19 cellular contexts compared by ENCODE assay signal in the genomic region with DNA sequence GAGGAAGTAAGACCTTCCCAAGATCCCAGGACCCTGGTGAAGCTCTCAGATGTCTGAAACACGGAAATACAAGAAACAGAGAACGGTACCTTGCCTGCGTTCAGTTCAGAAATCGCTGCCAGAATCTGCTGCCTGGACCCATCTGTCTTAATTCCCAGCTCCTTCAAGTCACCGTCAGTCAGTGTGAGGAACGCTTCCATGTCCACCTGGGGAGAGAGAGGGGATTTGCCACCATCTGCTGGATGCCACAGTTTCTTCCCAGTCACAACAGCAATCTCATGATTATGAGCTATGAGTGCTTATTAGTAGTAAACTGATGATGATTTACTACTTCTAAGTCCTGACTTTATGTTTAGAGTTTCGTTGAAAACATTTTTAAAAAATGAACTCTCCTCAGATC. TPM values are rescaled to one million over a fixed set of nuclear protein-coding genes. Genes with fewer than 3 reads are reported as not detected.
DNase-seq lines count a peak whose midpoint lies in the region; ATAC-seq and TF ChIP-seq lines count a peak whose summit lies in the region.
"Had no signal": no experiment of that assay in that cellular context is flagged by ENCODE, and none has a peak within 500 bp of the region (broad histone marks: within the 10 kb centered on the region; RNA-seq: fewer than 3 reads in every experiment).

No MANE protein-coding gene starts in this region.

- H3K27ac Mint-ChIP-seq in mesothelial cell of epicardium, result no peak overlapping the region
- no peak overlapping the region for H3K27ac Mint-ChIP-seq in activated T-cell treated with anti-CD3 and anti-CD28 coated beads, Interleukin-2, amount 50 U/mL, for 72 hours
- H3K27ac Mint-ChIP-seq: CD4-positive, alpha-beta T cell; HFFc6 had no signal

- peaks cover 7 to 8% of the 10 kb centered on the region in 2 experiments; a peak in 3 of 4 replicates for H3K4me1 ChIP-seq in SK-N-SH (ENCODE audit: control insufficient read depth in 1 of 2, insufficient read depth in 2 of 2, low read depth in 1 of 2, low read length in 1 of 2)
- peaks cover 4% of the 10 kb centered on the region for H3K4me1 ChIP-seq in BE2C
- H3K4me1 ChIP-seq: HAP-1 had no signal

- no peak overlapping the region for H3K4me3 Mint-ChIP-seq in mesothelial cell of epicardium
- H3K4me3 Mint-ChIP-seq in activated T-cell treated with anti-CD3 and anti-CD28 coated beads, Interleukin-2, amount 50 U/mL, for 72 hours, result no peak overlapping the region
- H3K4me3 Mint-ChIP-seq: CD4-positive, alpha-beta T cell; HFFc6 had no signal

- DNase-seq in SK-N-SH, result no peak
- DNase-seq in NCI-H82 treated with DMSO at 0.1 percent for 48 hours (lab: John Stamatoyannopoulos, UW; ENCODE audit: unreplicated experiment), result peak; percentile 52
- peak; percentile 84 for DNase-seq in cerebellar cortex (ENCODE audit: low spot score)
- DNase-seq in mesothelial cell of epicardium (ENCODE audit: low spot score in 2 of 2, unreplicated experiment in 2 of 2), result no peak
- DNase-seq in BE2C, result no peak
- DNase-seq in activated T-cell treated with anti-CD3 and anti-CD28 coated beads, Interleukin-2, amount 50 U/mL, for 72 hours, result no peak
- DNase-seq: 8988T; Calu3; CD4-positive, alpha-beta T cell; DMS153; DMS79 treated with DMSO at 0.1 percent for 48 hours; EL; GDM1; HFFc6; IMR-90 had no signal

- no peaks in the 10 kb centered on the region for H3K79me2 ChIP-seq in SK-N-SH (ENCODE audit: insufficient read depth)

- H3K4me2 ChIP-seq in SK-N-SH, result no peak overlapping the region

- H3K9me3 ChIP-seq in SK-N-SH (no peaks in the 10 kb centered on the region), BE2C (no peaks in the 10 kb centered on the region)
- H3K9me3 ChIP-seq: HAP-1 had no signal

- TF ChIP-seq RAD21 in SK-N-SH (IDR thresholded peaks at IDR 0.05; ENCODE audit: low read length), result peak; percentile 18; the same call in 1 of the 2 replicates

- TF ChIP-seq EP300 in SK-N-SH (IDR thresholded peaks at IDR 0.05; ENCODE audit: borderline replicate concordance in 1 of 2, low read depth in 1 of 2, low read length in 1 of 2), result no peak

- no peak overlapping the region for H3K27ac ChIP-seq in SK-N-SH (ENCODE audit: low read depth in 2 of 2, low read length in 1 of 2)

- no peak overlapping the region for H2AFZ ChIP-seq in SK-N-SH (ENCODE audit: low read depth)

- H3K36me3 ChIP-seq in SK-N-SH (replicated peaks in 1 of 2; ENCODE audit: control insufficient read depth in 1 of 2, insufficient read depth in 2 of 2, low read length in 1 of 2) (peaks cover 23 to 37% of the 10 kb centered on the region in 2 experiments), BE2C (no peaks in the 10 kb centered on the region)

- no peaks in the 10 kb centered on the region for H3K9me2 ChIP-seq in SK-N-SH

- H3K9ac ChIP-seq in SK-N-SH, result no peak overlapping the region

- WGBS in SK-N-SH (ENCODE audit: low lambda C conversion rate), result 98% methylated on average over 6 of the region's 7 CpGs

- no peaks in the 10 kb centered on the region for H3K4me1 Mint-ChIP-seq in mesothelial cell of epicardium
- H3K4me1 Mint-ChIP-seq in activated T-cell treated with anti-CD3 and anti-CD28 coated beads, Interleukin-2, amount 50 U/mL, for 72 hours (ENCODE audit: low read depth), result peaks cover 5% of the 10 kb centered on the region

- peaks cover 6% of the 10 kb centered on the region; the same call in 1 of the 2 replicates for H4K20me1 ChIP-seq in SK-N-SH (ENCODE audit: insufficient read depth)

- POLR2A ChIA-PET in SK-N-SH (lab: Yijun Ruan, JAX), result no interaction called here

- H3K27me3 ChIP-seq in SK-N-SH (ENCODE audit: insufficient read depth), result no peaks in the 10 kb centered on the region
- H3K27me3 ChIP-seq in BE2C, result no peaks in the 10 kb centered on the region

- H3K27me3 Mint-ChIP-seq in mesothelial cell of epicardium (ENCODE audit: low read depth), result no peaks in the 10 kb centered on the region
- no peaks in the 10 kb centered on the region for H3K27me3 Mint-ChIP-seq in activated T-cell treated with anti-CD3 and anti-CD28 coated beads, Interleukin-2, amount 50 U/mL, for 72 hours (ENCODE audit: low read depth)
- H3K27me3 Mint-ChIP-seq: CD4-positive, alpha-beta T cell had no signal

- ATAC-seq in SK-N-SH treated with all-trans-retinoic acid at 6 μM for 48 hours (no peak), GM21529 (IDR thresholded peaks at IDR 0.05; ENCODE audit: unreplicated experiment) (no peak)
- ATAC-seq in activated T-cell treated with anti-CD3 and anti-CD28 coated beads, Interleukin-2, amount 50 U/mL, for 72 hours (replicated peaks in 1 of 2), result no peak

- no peaks in the 10 kb centered on the region for H3K9me3 Mint-ChIP-seq in mesothelial cell of epicardium
- no peaks in the 10 kb centered on the region for H3K9me3 Mint-ChIP-seq in activated T-cell treated with anti-CD3 and anti-CD28 coated beads, Interleukin-2, amount 50 U/mL, for 72 hours
- H3K9me3 Mint-ChIP-seq: CD4-positive, alpha-beta T cell; HFFc6 had no signal

- peaks cover 5% of the 10 kb centered on the region for H3F3A ChIP-seq in SK-N-SH (replicated peaks; ENCODE audit: insufficient read depth)

- TF ChIP-seq CTCF in SK-N-SH (IDR thresholded peaks at IDR 0.05), result no peak
- no peak for TF ChIP-seq CTCF in mesothelial cell of epicardium (IDR thresholded peaks at IDR 0.05; ENCODE audit: unreplicated experiment)
- TF ChIP-seq CTCF in BE2C (IDR thresholded peaks at IDR 0.05; ENCODE audit: low read depth, low read length), result no peak

- H3K36me3 Mint-ChIP-seq in mesothelial cell of epicardium, result peaks cover 30% of the 10 kb centered on the region
- H3K36me3 Mint-ChIP-seq in activated T-cell treated with anti-CD3 and anti-CD28 coated beads, Interleukin-2, amount 50 U/mL, for 72 hours (ENCODE audit: insufficient read depth in 2 of 2), result peaks cover 3 to 21% of the 10 kb centered on the region in 2 donors

- CTCF ChIA-PET in SK-N-SH (lab: Yijun Ruan, JAX), result interaction anchor here (2.3 kb wide), 1 partner anchor 430 kb away, joined by 9 read pairs; no protein-coding TSS in a partner anchor

- H3K4me3 ChIP-seq in SK-N-SH (ENCODE audit: low read depth in 2 of 2, low read length in 1 of 2) (no peak overlapping the region), BE2C (ENCODE audit: low read depth, low read length) (no peak overlapping the region)
- H3K4me3 ChIP-seq: HAP-1 had no signal

TF ChIP-seq in SK-N-SH, 30 proteins besides CTCF, POLR2A, EP300 and RAD21 (continues in another document):
- TF ChIP-seq TAF1 (IDR thresholded peaks at IDR 0.05; ENCODE audit: borderline replicate concordance, low read depth, low read length) (no peak), NFIC (IDR thresholded peaks at IDR 0.05; ENCODE audit: borderline replicate concordance) (no peak), FOXJ3 (CRISPR knock-in tag; IDR thresholded peaks at IDR 0.05) (no peak), GATA2 (CRISPR knock-in tag; IDR thresholded peaks at IDR 0.05) (no peak), RCOR1 (IDR thresholded peaks at IDR 0.05; ENCODE audit: low read length) (no peak), PBX3 (IDR thresholded peaks at IDR 0.05) (no peak), YY1 (IDR thresholded peaks at IDR 0.05; ENCODE audit: low read depth) (no peak)

TF ChIP-seq in SK-N-SH treated with all-trans-retinoic acid at 6 μM for 48 hours, 23 proteins besides CTCF, POLR2A, EP300 and RAD21 (continues in another document):
- TF ChIP-seq ZFP30 (CRISPR knock-in tag; IDR thresholded peaks at IDR 0.05), result no peak
- no peak for TF ChIP-seq ESRRG (CRISPR knock-in tag; IDR thresholded peaks at IDR 0.05)
- TF ChIP-seq ARNTL (CRISPR knock-in tag; IDR thresholded peaks at IDR 0.05; ENCODE audit: borderline replicate concordance, low read depth), result no peak
- TF ChIP-seq CREB5 (CRISPR knock-in tag; IDR thresholded peaks at IDR 0.05; ENCODE audit: low read depth), result no peak
- no peak for TF ChIP-seq PPARA (CRISPR knock-in tag; IDR thresholded peaks at IDR 0.05; ENCODE audit: borderline replicate concordance)

RNA-seq across cellular contexts. Expression of gene GABBR2, which starts 36.7 kb away (rescaled TPM):
- polyA plus RNA-seq in SK-N-SH (2012; rRNA removed), result not detected in 2 replicates
- 0.01 and 0.03 TPM in 2 replicates for polyA plus RNA-seq in SK-N-SH (2012; cell fraction: cytosol; rRNA removed)
- polyA plus RNA-seq in SK-N-SH (2012; cell fraction: nucleus; rRNA removed), result 0.08 TPM in 1 of 2 replicates, not detected in the other
- 0.25 to 0.74 TPM (median 0.55 TPM) in 3 replicates for total RNA-seq in mesothelial cell of epicardium
- 1.1 TPM for polyA plus RNA-seq in BE2C (2012; ENCODE audit: insufficient read depth, insufficient read length, low read depth)
- total RNA-seq in activated T-cell treated with anti-CD3 and anti-CD28 coated beads, Interleukin-2, amount 50 U/mL, for 72 hours, result not detected
- total RNA-seq: CD4-positive, alpha-beta T cell; HT-29 had no signal

RNA-seq across cellular contexts. Expression of gene ANKS6, which starts 50.9 kb away (rescaled TPM):
- 26.1 and 29.3 TPM in 2 replicates for polyA plus RNA-seq in SK-N-SH (2012; rRNA removed)
- 11.8 and 17.9 TPM in 2 replicates for polyA plus RNA-seq in SK-N-SH (2012; cell fraction: cytosol; rRNA removed)
- 97.6 and 123 TPM in 2 replicates for polyA plus RNA-seq in SK-N-SH (2012; cell fraction: nucleus; rRNA removed)
- total RNA-seq in mesothelial cell of epicardium, result 40.5 to 48.6 TPM (median 42.0 TPM) in 3 replicates
- polyA plus RNA-seq in BE2C (2012; ENCODE audit: insufficient read depth, insufficient read length, low read depth), result 10.9 TPM
- total RNA-seq in activated T-cell treated with anti-CD3 and anti-CD28 coated beads, Interleukin-2, amount 50 U/mL, for 72 hours, result 10 to 100 TPM; 14.9 to 25.0 TPM

Comparison
In these comparisons a context has a peak if more than half of its experiments do, and no peak if none do; other contexts are left out.
1. DNase-seq: peak in NCI-H82 treated with DMSO at 0.1 percent for 48 hours (single experiment) and cerebellar cortex (single experiment); none in SK-N-SH (single experiment), mesothelial cell of epicardium (0 of 2), BE2C (single experiment) and activated T-cell treated with anti-CD3 and anti-CD28 coated beads, Interleukin-2, amount 50 U/mL, for 72 hours (0 of 2).